16 cellular contexts compared by ENCODE assay signal in the genomic region with DNA sequence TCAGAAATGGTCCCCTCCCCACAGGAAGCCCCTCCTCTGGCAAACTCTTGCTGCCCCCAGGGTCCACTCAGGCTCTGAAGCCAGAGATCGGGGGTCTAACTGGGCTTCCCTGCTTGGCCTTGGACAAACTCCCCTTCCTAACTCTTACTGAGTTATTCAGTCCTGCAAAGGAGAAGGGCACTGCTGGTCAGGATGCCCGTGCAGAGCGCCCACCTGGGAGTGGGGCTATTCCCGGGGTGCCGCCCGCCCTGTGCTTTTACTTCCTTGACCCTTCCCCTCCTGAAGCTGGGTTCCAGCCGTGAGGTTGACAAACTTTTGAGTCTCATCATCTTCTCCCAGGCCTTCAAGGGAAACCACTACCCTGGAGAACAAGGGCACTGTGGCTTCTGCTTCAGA. TPM values are rescaled to one million over a fixed set of nuclear protein-coding genes. Genes with fewer than 3 reads are reported as not detected.
DNase-seq lines count a peak whose midpoint lies in the region; ATAC-seq and TF ChIP-seq lines count a peak whose summit lies in the region.
"Had no signal": no experiment of that assay in that cellular context is flagged by ENCODE, and none has a peak within 500 bp of the region (broad histone marks: within the 10 kb centered on the region; RNA-seq: fewer than 3 reads in every experiment).

No MANE protein-coding gene starts in this region.

- no peak overlapping the region for H2AK5ac ChIP-seq in neuronal stem cell (ENCODE audit: low read depth, low read length)

- H3K4ac ChIP-seq in neuronal stem cell (ENCODE audit: low read length), result no peak overlapping the region

- no peak overlapping the region for H4K8ac ChIP-seq in neuronal stem cell (ENCODE audit: low read depth, low read length)

- no peak overlapping the region for H4K91ac ChIP-seq in neuronal stem cell (ENCODE audit: low read depth, low read length, poor library complexity)

- H3K27me3 ChIP-seq in neuronal stem cell (ENCODE audit: control insufficient read depth in 3 of 3, insufficient read depth in 3 of 3, low read depth in 1 of 3, low read length in 3 of 3) (no peaks in the 10 kb centered on the region), Peyer's patch (no peaks in the 10 kb centered on the region)

- H3K27me3 Mint-ChIP-seq in chondrocyte (ENCODE audit: low read depth), result no peaks in the 10 kb centered on the region
- H3K27me3 Mint-ChIP-seq: CD4-positive, alpha-beta T cell had no signal

- POLR2A ChIA-PET in RWPE1 (lab: Yijun Ruan, JAX; ENCODE audit: low non-redundant PET), result no interaction called here

- no peak overlapping the region for H2BK120ac ChIP-seq in neuronal stem cell (ENCODE audit: low read depth, low read length)

- H3K4me1 ChIP-seq in neuronal stem cell (ENCODE audit: control insufficient read depth in 2 of 2, insufficient read depth in 1 of 2, low read depth in 1 of 2, low read length in 2 of 2) (peaks cover 6 to 7% of the 10 kb centered on the region in 2 donors), Peyer's patch (peaks cover 0 to 11% (median 4%) of the 10 kb centered on the region in 4 donors)

- no peak overlapping the region for H3K14ac ChIP-seq in neuronal stem cell (ENCODE audit: low read length)

- peaks cover 15% of the 10 kb centered on the region for H3K36me3 Mint-ChIP-seq in chondrocyte (ENCODE audit: low read depth)

- H3K36me3 ChIP-seq in neuronal stem cell (replicated peaks in 1 of 2; ENCODE audit: control insufficient read depth in 2 of 2, insufficient read depth in 2 of 2, low read length in 2 of 2) (peaks cover 28 to 77% of the 10 kb centered on the region in 2 donors), Peyer's patch (peaks cover 0 to 52% (median 0%) of the 10 kb centered on the region in 3 donors)

- H3K27ac Mint-ChIP-seq in chondrocyte (ENCODE audit: unreplicated experiment), result no peak overlapping the region
- H3K27ac Mint-ChIP-seq: CD4-positive, alpha-beta T cell had no signal

- H2BK15ac ChIP-seq in neuronal stem cell (ENCODE audit: low read length), result no peak overlapping the region

- no CpG with 5 or more reads among the region's 7 CpGs for whole genome bisulfite sequencing in neuronal stem cell (ENCODE audit: extremely low coverage in 2 of 2, insufficient read length in 2 of 2, insufficient replicate concordance in 1 of 2), 2 donors

- no peak overlapping the region for H3K4me3 Mint-ChIP-seq in chondrocyte (ENCODE audit: unreplicated experiment)

- TF ChIP-seq CTCF in RWPE1 (conservative IDR thresholded peaks at IDR 0.05; ENCODE audit: low read depth) (no peak), chondrocyte (IDR thresholded peaks at IDR 0.05) (no peak), Peyer's patch (IDR thresholded peaks at IDR 0.05) (no peak)

- TF ChIP-seq POLR2A in Peyer's patch (IDR thresholded peaks at IDR 0.05), result no peak

- no peak overlapping the region for H2AFZ ChIP-seq in neuronal stem cell (ENCODE audit: low read length)
- H2AFZ ChIP-seq: GM23248 had no signal

- H3K18ac ChIP-seq in neuronal stem cell (ENCODE audit: low read length), result no peak overlapping the region

- no peak for ATAC-seq in GM18517 (IDR thresholded peaks at IDR 0.05; ENCODE audit: unreplicated experiment)
- ATAC-seq: GM12878, HCT116 had no signal

- DNase-seq in RWPE1 (ENCODE audit: low spot score) (no peak), chondrocyte (ENCODE audit: low spot score) (peak; percentile 56), neuronal stem cell (ENCODE audit: low spot score) (no peak), substantia nigra (lab: John Stamatoyannopoulos, UW) (no peak), Peyer's patch (no peak), AML-193 (lab: John Stamatoyannopoulos, UW) (no peak)
- no peak for DNase-seq in stimulated activated CD4-positive, alpha-beta T cell treated with anti-CD3 and anti-CD28 coated beads, Interleukin-4, amount 100 ng/mL, for 1 hour
- DNase-seq: 8988T; C1 segment of cervical spinal cord; Calu3; CD4-positive, alpha-beta T cell; DMS 273 treated with DMSO at 0.1 percent for 48 hours; GM23248 had no signal

- H2BK12ac ChIP-seq in neuronal stem cell (ENCODE audit: low read length), result no peak overlapping the region

- peak overlapping the region; percentile 10 for H3K23ac ChIP-seq in neuronal stem cell (ENCODE audit: low read depth, low read length, poor library complexity)

- CTCF ChIA-PET in RWPE1 (lab: Yijun Ruan, JAX), result no interaction called here

- peaks cover 13% of the 10 kb centered on the region for H3K4me1 Mint-ChIP-seq in chondrocyte (ENCODE audit: low read depth)

- H3K9ac ChIP-seq in neuronal stem cell (ENCODE audit: low read depth, low read length, poor library complexity), result no peak overlapping the region
- H3K9ac ChIP-seq: GM23248 had no signal

- H3K79me1 ChIP-seq in neuronal stem cell (ENCODE audit: low read depth, low read length), result peaks cover 10% of the 10 kb centered on the region

- no peak overlapping the region for H3K4me3 ChIP-seq in neuronal stem cell (ENCODE audit: low read length in 2 of 2)
- H3K4me3 ChIP-seq in Peyer's patch, result no peak overlapping the region
- H3K4me3 ChIP-seq: GM12878, GM23248 had no signal

- no peak overlapping the region for H3K4me2 ChIP-seq in neuronal stem cell (ENCODE audit: insufficient read depth, low read length, poor library complexity, severe bottlenecking)

- peak overlapping the region; percentile 27 for H3K27ac ChIP-seq in RWPE1
- no peak overlapping the region for H3K27ac ChIP-seq in neuronal stem cell (replicated peaks; ENCODE audit: low read length)
- H3K27ac ChIP-seq in substantia nigra (ENCODE audit: low read depth, low read length, poor library complexity, severe bottlenecking), result peak overlapping the region; percentile 39
- no peak overlapping the region for H3K27ac ChIP-seq in Peyer's patch
- H3K27ac ChIP-seq: GM23248 had no signal

- no peaks in the 10 kb centered on the region for H3K9me3 ChIP-seq in neuronal stem cell (replicated peaks in 1 of 2; ENCODE audit: control insufficient read depth in 2 of 2, insufficient read depth in 1 of 2, low read depth in 1 of 2, low read length in 2 of 2)
- H3K9me3 ChIP-seq in Peyer's patch, result no peaks in the 10 kb centered on the region

- H3K9me3 Mint-ChIP-seq in chondrocyte (ENCODE audit: low read depth), result no peaks in the 10 kb centered on the region
- H3K9me3 Mint-ChIP-seq: CD4-positive, alpha-beta T cell had no signal

- H2BK5ac ChIP-seq in neuronal stem cell (ENCODE audit: low read length), result no peak overlapping the region

RNA-seq across cellular contexts. Expression of gene TBC1D9B, which starts 4.9 kb away (rescaled TPM):
- total RNA-seq in chondrocyte, result 107 to 130 TPM (median 118 TPM) in 3 replicates
- polyA plus RNA-seq in neuronal stem cell (2013, experiment 1 of 2), result 41.1 TPM
- polyA plus RNA-seq in neuronal stem cell (2013, experiment 2 of 2), result 39.6 TPM
- 100 to 1,000 TPM in 3 of 4 donors, 10 to 100 TPM in 1; 89.7 to 281 (median 186) TPM for total RNA-seq in Peyer's patch

RNA-seq across cellular contexts. Expression of gene MRNIP, which starts 44.1 kb away (rescaled TPM):
- 13.4 to 20.0 TPM (median 16.4 TPM) in 3 replicates for total RNA-seq in chondrocyte
- 39.6 TPM for polyA plus RNA-seq in neuronal stem cell (2013, experiment 1 of 2)
- polyA plus RNA-seq in neuronal stem cell (2013, experiment 2 of 2), result 39.2 TPM
- total RNA-seq in Peyer's patch, result 100 to 1,000 TPM in 1 of 4 donors, 10 to 100 TPM in 3; 21.5 to 120 (median 68.3) TPM

Comparison
In these comparisons a context has a peak if more than half of its experiments do, and no peak if none do; other contexts are left out.
1. H3K27ac ChIP-seq: peak in RWPE1 (single experiment) and substantia nigra (single experiment); none in neuronal stem cell (single experiment) and Peyer's patch (0 of 4).